ENCODE assay signal across 1 cellular context in the genomic region with DNA sequence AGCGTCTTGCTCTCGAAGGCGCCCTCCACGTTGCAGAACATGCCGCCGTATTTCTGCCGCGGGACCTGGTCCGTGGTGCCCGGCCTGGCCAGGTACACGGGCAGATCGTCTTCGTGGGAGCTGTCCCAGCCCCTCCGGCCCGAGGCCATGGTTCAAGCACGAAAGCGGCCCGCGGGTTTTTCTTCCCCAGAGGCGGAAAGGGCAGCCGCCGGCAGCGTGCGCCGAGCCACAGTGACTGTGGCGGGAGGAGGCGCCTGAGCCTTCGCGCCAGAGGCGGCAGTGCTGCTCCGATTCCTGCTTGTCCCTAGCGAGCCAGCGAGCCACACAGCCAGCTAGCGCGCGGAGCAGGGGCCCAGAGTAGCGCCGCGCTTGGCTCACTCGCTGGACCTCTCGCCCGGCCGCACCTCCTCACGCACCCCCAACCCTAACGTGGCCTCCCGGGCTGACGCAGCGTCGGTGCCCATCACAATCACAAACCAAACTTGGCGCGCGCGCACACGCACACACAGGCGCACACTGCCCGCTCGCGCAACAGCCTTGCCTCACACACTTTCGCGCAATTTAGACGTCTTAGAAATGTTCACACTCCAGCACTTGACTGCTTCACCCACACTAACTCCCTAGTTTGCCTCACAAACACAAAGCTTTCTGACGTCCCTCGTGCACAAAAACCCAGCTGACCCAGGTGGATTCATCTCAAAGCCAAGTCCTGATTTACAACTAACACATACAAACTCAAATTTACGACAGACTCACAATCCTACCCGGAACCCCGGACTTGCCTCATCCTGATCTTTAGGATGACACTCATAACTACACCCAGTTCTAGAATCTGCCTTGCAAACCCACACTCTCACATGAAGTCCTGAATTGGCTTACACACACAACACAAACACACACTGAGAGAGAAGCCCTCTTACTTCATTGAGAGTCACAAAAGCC.
TF ChIP-seq lines count a peak whose summit lies in the region.

A gene (minus strand): TSS at position 359 of the 942 bp plus-strand sequence. CDS start 210 bp downstream, at position 149.

TF ChIP-seq in GM12878, 131 proteins besides CTCF, POLR2A, EP300 and RAD21 (continued from another document):
- TF ChIP-seq, protein P1, sequence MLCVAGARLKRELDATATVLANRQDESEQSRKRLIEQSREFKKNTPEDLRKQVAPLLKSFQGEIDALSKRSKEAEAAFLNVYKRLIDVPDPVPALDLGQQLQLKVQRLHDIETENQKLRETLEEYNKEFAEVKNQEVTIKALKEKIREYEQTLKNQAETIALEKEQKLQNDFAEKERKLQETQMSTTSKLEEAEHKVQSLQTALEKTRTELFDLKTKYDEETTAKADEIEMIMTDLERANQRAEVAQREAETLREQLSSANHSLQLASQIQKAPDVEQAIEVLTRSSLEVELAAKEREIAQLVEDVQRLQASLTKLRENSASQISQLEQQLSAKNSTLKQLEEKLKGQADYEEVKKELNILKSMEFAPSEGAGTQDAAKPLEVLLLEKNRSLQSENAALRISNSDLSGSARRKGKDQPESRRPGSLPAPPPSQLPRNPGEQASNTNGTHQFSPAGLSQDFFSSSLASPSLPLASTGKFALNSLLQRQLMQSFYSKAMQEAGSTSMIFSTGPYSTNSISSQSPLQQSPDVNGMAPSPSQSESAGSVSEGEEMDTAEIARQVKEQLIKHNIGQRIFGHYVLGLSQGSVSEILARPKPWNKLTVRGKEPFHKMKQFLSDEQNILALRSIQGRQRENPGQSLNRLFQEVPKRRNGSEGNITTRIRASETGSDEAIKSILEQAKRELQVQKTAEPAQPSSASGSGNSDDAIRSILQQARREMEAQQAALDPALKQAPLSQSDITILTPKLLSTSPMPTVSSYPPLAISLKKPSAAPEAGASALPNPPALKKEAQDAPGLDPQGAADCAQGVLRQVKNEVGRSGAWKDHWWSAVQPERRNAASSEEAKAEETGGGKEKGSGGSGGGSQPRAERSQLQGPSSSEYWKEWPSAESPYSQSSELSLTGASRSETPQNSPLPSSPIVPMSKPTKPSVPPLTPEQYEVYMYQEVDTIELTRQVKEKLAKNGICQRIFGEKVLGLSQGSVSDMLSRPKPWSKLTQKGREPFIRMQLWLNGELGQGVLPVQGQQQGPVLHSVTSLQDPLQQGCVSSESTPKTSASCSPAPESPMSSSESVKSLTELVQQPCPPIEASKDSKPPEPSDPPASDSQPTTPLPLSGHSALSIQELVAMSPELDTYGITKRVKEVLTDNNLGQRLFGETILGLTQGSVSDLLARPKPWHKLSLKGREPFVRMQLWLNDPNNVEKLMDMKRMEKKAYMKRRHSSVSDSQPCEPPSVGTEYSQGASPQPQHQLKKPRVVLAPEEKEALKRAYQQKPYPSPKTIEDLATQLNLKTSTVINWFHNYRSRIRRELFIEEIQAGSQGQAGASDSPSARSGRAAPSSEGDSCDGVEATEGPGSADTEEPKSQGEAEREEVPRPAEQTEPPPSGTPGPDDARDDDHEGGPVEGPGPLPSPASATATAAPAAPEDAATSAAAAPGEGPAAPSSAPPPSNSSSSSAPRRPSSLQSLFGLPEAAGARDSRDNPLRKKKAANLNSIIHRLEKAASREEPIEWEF (IDR thresholded peaks at IDR 0.05; ENCODE audit: insufficient replicate concordance, low read depth, low read length): no peak
- no peak for TF ChIP-seq CHD2 (IDR thresholded peaks at IDR 0.05; ENCODE audit: borderline replicate concordance, low read depth, low read length)
- TF ChIP-seq, protein P2, sequence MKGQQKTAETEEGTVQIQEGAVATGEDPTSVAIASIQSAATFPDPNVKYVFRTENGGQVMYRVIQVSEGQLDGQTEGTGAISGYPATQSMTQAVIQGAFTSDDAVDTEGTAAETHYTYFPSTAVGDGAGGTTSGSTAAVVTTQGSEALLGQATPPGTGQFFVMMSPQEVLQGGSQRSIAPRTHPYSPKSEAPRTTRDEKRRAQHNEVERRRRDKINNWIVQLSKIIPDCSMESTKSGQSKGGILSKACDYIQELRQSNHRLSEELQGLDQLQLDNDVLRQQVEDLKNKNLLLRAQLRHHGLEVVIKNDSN (IDR thresholded peaks at IDR 0.05; ENCODE audit: borderline replicate concordance, extremely low read length, insufficient read depth, low read depth, low read length): no peak
